In genomic region chr6:34792605-34793500, GRCh38 we compare ENCODE assay signal across 8 cellular contexts. TPM values are rescaled to one million over a fixed set of nuclear protein-coding genes. Genes with fewer than 3 reads are reported as not detected.
A peak's percentile ranks its signal among the peaks of the same experiment; 100 is the strongest.
DNase-seq lines count a peak whose midpoint lies in the region; ATAC-seq, FAIRE-seq and TF ChIP-seq lines count a peak whose summit lies in the region.

No MANE protein-coding gene starts in this region.

- POLR2A ChIA-PET in K562 (lab: Yijun Ruan, JAX): interaction anchor here (0.6 to 4.7 kb wide), 20 partner anchors 9 to 335 kb away, joined by 3 to 56 read pairs (median 4); partner anchors contain the start of gene SNRPC

- ATAC-seq in HG02943 (IDR thresholded peaks at IDR 0.05; ENCODE audit: low read depth, unreplicated experiment) (peak; percentile 7), K562 (peak; percentile 37)

- 3% methylated on average over 20 of the region's 20 CpGs for WGBS in K562 (ENCODE audit: insufficient coverage, low coverage, missing lambda C conversion rate)
- no CpG with 5 or more reads among the region's 20 CpGs for WGBS in iPS DF 6.9 (ENCODE audit: insufficient coverage, insufficient read length)
- WGBS in sigmoid colon, 2 donors: 9 to 10% methylated on average over 20 of the region's 20 CpGs

- H3K4me3 ChIP-seq in OCI-LY3 (ENCODE audit: low read length) (peak overlapping the region; percentile 98), K562 (peak overlapping the region; percentile 68), iPS DF 6.9 (ENCODE audit: low read length) (peak overlapping the region; percentile 86), sigmoid colon (peak overlapping the region; percentile 68 to 98 (median 79))

- DNase-seq in NCI-H2171 treated with DMSO at 0.1 percent for 48 hours (lab: John Stamatoyannopoulos, UW): peak; percentile 30
- no peak for DNase-seq in NCI-H2171 (lab: John Stamatoyannopoulos, UW)
- DNase-seq in K562 (ENCODE audit: extremely low read depth in 1 of 4, low spot score in 3 of 4): peak in 2 of 4 experiments; percentile 41 to 55
- DNase-seq in iPS DF 6.9 (ENCODE audit: low read depth, low spot score): no peak
- peak; percentile 67 for DNase-seq in sigmoid colon
- DNase-seq in NCI-H1694 treated with DMSO at 0.1 percent for 48 hours (lab: John Stamatoyannopoulos, UW): no peak

- 0 out of 2 replicates have a peak, but pooled peaks cover 4% of the 10 kb centered on the region for H4K20me1 ChIP-seq in OCI-LY3 (ENCODE audit: insufficient read depth, low read length)
- H4K20me1 ChIP-seq in K562 (replicated peaks; ENCODE audit: control insufficient read depth, insufficient read depth, low read length): no peaks in the 10 kb centered on the region

- TF ChIP-seq EP300 in K562 (IDR thresholded peaks at IDR 0.05; ENCODE audit: low read length): no peak
- TF ChIP-seq EP300 in sigmoid colon (IDR thresholded peaks at IDR 0.05): no peak

- BruUV-seq in K562 (replicated peaks; lab: Mats Ljungman, UMichigan): no TSS peak

- H3K79me2 ChIP-seq in OCI-LY3 (ENCODE audit: low read length) (peaks cover 29% of the 10 kb centered on the region), K562 (ENCODE audit: control insufficient read depth, insufficient read depth, low read length) (peaks cover 55% of the 10 kb centered on the region)

- H3K4me1 ChIP-seq in OCI-LY3 (ENCODE audit: low read length): peaks cover 12% of the 10 kb centered on the region
- peaks cover 12 to 14% of the 10 kb centered on the region in 2 experiments; a peak in 3 of 5 replicates for H3K4me1 ChIP-seq in K562 (replicated peaks in 1 of 2; ENCODE audit: control insufficient read depth in 2 of 2, insufficient read depth in 2 of 2, low read length in 2 of 2)
- no peaks in the 10 kb centered on the region; the same call in 1 of the 2 replicates for H3K4me1 ChIP-seq in iPS DF 6.9 (ENCODE audit: control insufficient read depth, insufficient read depth, low read length)
- peaks cover 0 to 20% (median 13%) of the 10 kb centered on the region in 4 donors for H3K4me1 ChIP-seq in sigmoid colon

- H3K9me1 ChIP-seq in K562 (ENCODE audit: control insufficient read depth, insufficient read depth, low read length): no peaks in the 10 kb centered on the region

- TF ChIP-seq RAD21 in K562 (CRISPR knock-in tag; conservative IDR thresholded peaks at IDR 0.05 in 1 of 2, IDR thresholded peaks at IDR 0.05 in 1 of 2): no peak

- H2AFZ ChIP-seq in OCI-LY3 (ENCODE audit: low read depth, low read length) (0 out of 2 replicates have a peak overlapping the region, but pooled peaks have one; percentile 33), K562 (ENCODE audit: low read depth, low read length) (peak overlapping the region; percentile 78)

- no peaks in the 10 kb centered on the region for H3K9me3 ChIP-seq in OCI-LY3 (ENCODE audit: insufficient read depth, low read length)
- no peaks in the 10 kb centered on the region; the same call in 1 of the 2 replicates for H3K9me3 ChIP-seq in K562 (replicated peaks; ENCODE audit: control insufficient read depth, insufficient read depth, low read depth, low read length)
- no peaks in the 10 kb centered on the region for H3K9me3 ChIP-seq in iPS DF 6.9 (ENCODE audit: control insufficient read depth, insufficient read depth, low read length)
- H3K9me3 ChIP-seq in sigmoid colon: no peaks in the 10 kb centered on the region

- TF ChIP-seq CTCF in OCI-LY3 (IDR thresholded peaks at IDR 0.05; ENCODE audit: low read depth, low read length) (no peak), K562 (IDR thresholded peaks at IDR 0.05 in 2 of 3, conservative IDR thresholded peaks at IDR 0.05 in 1 of 3; ENCODE audit: insufficient read depth in 2 of 3, low read depth in 1 of 3, low read length in 3 of 3) (no peak), sigmoid colon (IDR thresholded peaks at IDR 0.05) (no peak)

- H3K9ac ChIP-seq in OCI-LY3 (ENCODE audit: low read length): peak overlapping the region; percentile 81
- peak overlapping the region; percentile 96 to 98 for H3K9ac ChIP-seq in K562 (ENCODE audit: insufficient read depth in 1 of 2, low read depth in 2 of 2, low read length in 2 of 2)

- CTCF ChIA-PET in K562 (lab: Yijun Ruan, JAX; ENCODE audit: low intra/inter-chr PET ratio): interaction anchor here (0.7 kb wide), 1 partner anchor 128 kb away, joined by 4 read pairs; no protein-coding TSS in a partner anchor

- TF ChIP-seq POLR2A in K562 (conservative IDR thresholded peaks at IDR 0.05): no peak
- TF ChIP-seq POLR2A in sigmoid colon (IDR thresholded peaks at IDR 0.05): no peak

- peak overlapping the region; percentile 48 for H3K27ac ChIP-seq in OCI-LY3 (ENCODE audit: low read length)
- H3K27ac ChIP-seq in K562 (ENCODE audit: extremely low read depth, low read depth, low read length): peak overlapping the region; percentile 95
- no peak overlapping the region for H3K27ac ChIP-seq in iPS DF 6.9 (ENCODE audit: low read length)
- H3K27ac ChIP-seq in sigmoid colon: peak overlapping the region; percentile 91 to 95 (median 92)

- intact Hi-C loops in K562 (cut with micrococcal nuclease): loop anchor here (5.0 to 10.0 kb wide), 4 partner anchors 69 to 172 kb away; partner anchors contain the start of gene ILRUN
- intact Hi-C loops in sigmoid colon (cut with DNase I): loop anchor here (2.0 to 10.0 kb wide), 4 partner anchors 36 to 352 kb away; partner anchors contain the start of genes SNRPC and TCP11

- FAIRE-seq in K562 (lab: Jason Lieb, UNC): peak; percentile 61

- in situ Hi-C loops in K562 (cut with MboI): no loop called here

- no peaks in the 10 kb centered on the region for H3K27me3 ChIP-seq in OCI-LY3 (ENCODE audit: low read depth, low read length)
- H3K27me3 ChIP-seq in K562 (ENCODE audit: control insufficient read depth in 2 of 2, insufficient read depth in 2 of 2, low read length in 2 of 2): no peaks in the 10 kb centered on the region
- no peaks in the 10 kb centered on the region for H3K27me3 ChIP-seq in iPS DF 6.9 (ENCODE audit: control insufficient read depth, insufficient read depth, low read length)
- no peaks in the 10 kb centered on the region for H3K27me3 ChIP-seq in sigmoid colon

- no peaks in the 10 kb centered on the region for H3K36me3 ChIP-seq in OCI-LY3 (replicated peaks; ENCODE audit: low read depth, low read length)
- H3K36me3 ChIP-seq in K562 (ENCODE audit: control insufficient read depth, insufficient read depth, low read length): peaks cover 3% of the 10 kb centered on the region; the same call in 1 of the 3 replicates
- no peaks in the 10 kb centered on the region for H3K36me3 ChIP-seq in iPS DF 6.9 (ENCODE audit: control insufficient read depth, insufficient read depth, low read length)
- H3K36me3 ChIP-seq in sigmoid colon: no peaks in the 10 kb centered on the region

- H3K4me2 ChIP-seq in OCI-LY3 (ENCODE audit: low read length): peak overlapping the region; percentile 92
- peak overlapping the region; percentile 90 for H3K4me2 ChIP-seq in K562 (ENCODE audit: insufficient read depth, low read length)

RNA-seq across cellular contexts. Expression of gene BLTP3A, which starts 1.0 kb away (rescaled TPM):
- total RNA-seq in K562 (2011; cell fraction: chromatin; rRNA removed; ENCODE audit: low replicate concordance): 63.2 and 83.7 TPM in 2 replicates
- total RNA-seq in K562 (2011; cell fraction: nucleolus; rRNA removed): 35.0 and 36.8 TPM in 2 replicates
- total RNA-seq in K562 (2011; cell fraction: nucleoplasm; rRNA removed): 39.5 and 45.3 TPM in 2 replicates
- total RNA-seq in K562 (2014; rRNA removed) (14.8 and 16.7 TPM in 2 replicates), K562 (2014; rRNA removed; fragmentation: Illumina TruSeq; extraction: Trizol) (21.5 and 24.6 TPM in 2 replicates), K562 (2015; rRNA removed; fragmentation: Illumina TruSeq; extraction: Trizol) (13.3 and 14.0 TPM in 2 replicates), K562 (2021) (30.2 and 34.6 TPM in 2 replicates), sigmoid colon (10 to 100 TPM in 1 of 4 donors, 1 to 10 TPM in 3; 6.7 to 11.6 (median 7.2) TPM)
- polyA plus RNA-seq in K562 (2011; rRNA removed) (29.3 and 33.0 TPM in 2 replicates), K562 (2014; fragmentation: Illumina TruSeq; extraction: Trizol) (26.6 and 27.2 TPM in 2 replicates), K562 (2014; fragmentation: Nextera tagmentation; extraction: Ambion mirVana) (1 to 10 TPM; 7.5 to 7.7 TPM), K562 (2014; rRNA removed) (15.5 and 17.9 TPM in 2 replicates), sigmoid colon (1 to 10 TPM in 2 of 3 donors, under 1 TPM in 1; 0.60 to 5.3 (median 1.2) TPM)
- polyA plus RNA-seq in K562 (2011; cell fraction: cytosol; rRNA removed): 23.9 and 26.2 TPM in 2 replicates
- polyA plus RNA-seq in K562 (2011; cell fraction: nucleus; rRNA removed): 16.4 and 18.6 TPM in 2 replicates
- 12.0 and 23.2 TPM in 2 replicates for polyA plus RNA-seq in K562 (2012)
- 62.1 and 71.6 TPM in 2 replicates for polyA minus RNA-seq in K562 (2011; rRNA and poly(A)+ RNA removed)
- 38.1 and 38.5 TPM in 2 replicates for polyA minus RNA-seq in K562 (2011; cell fraction: cytosol; rRNA and poly(A)+ RNA removed)
- 14.1 and 23.9 TPM in 2 replicates for polyA minus RNA-seq in K562 (2011; cell fraction: nucleus; rRNA and poly(A)+ RNA removed)

RNA-seq across cellular contexts. Expression of gene SNRPC, which starts 35.5 kb away (rescaled TPM):
- total RNA-seq in K562 (2011; cell fraction: chromatin; rRNA removed; ENCODE audit: low replicate concordance): 34.0 and 37.5 TPM in 2 replicates
- total RNA-seq in K562 (2011; cell fraction: nucleolus; rRNA removed): 54.7 and 59.2 TPM in 2 replicates
- total RNA-seq in K562 (2011; cell fraction: nucleoplasm; rRNA removed): 62.7 and 69.1 TPM in 2 replicates
- total RNA-seq in K562 (2014; rRNA removed) (500 and 634 TPM in 2 replicates), K562 (2014; rRNA removed; fragmentation: Illumina TruSeq; extraction: Trizol) (430 and 439 TPM in 2 replicates), K562 (2015; rRNA removed; fragmentation: Illumina TruSeq; extraction: Trizol) (488 and 508 TPM in 2 replicates), K562 (2021) (415 and 433 TPM in 2 replicates), sigmoid colon (10 to 100 TPM; 48.2 to 69.3 (median 58.6) TPM)
- polyA plus RNA-seq in K562 (2011; rRNA removed) (495 and 598 TPM in 2 replicates), K562 (2014; fragmentation: Illumina TruSeq; extraction: Trizol) (868 and 905 TPM in 2 replicates), K562 (2014; fragmentation: Nextera tagmentation; extraction: Ambion mirVana) (100 to 1,000 TPM; 697 to 889 TPM), K562 (2014; rRNA removed) (808 and 854 TPM in 2 replicates), sigmoid colon (100 to 1,000 TPM; 111 to 146 (median 117) TPM)
- polyA plus RNA-seq in K562 (2011; cell fraction: cytosol; rRNA removed): 883 and 1,009 TPM in 2 replicates
- polyA plus RNA-seq in K562 (2011; cell fraction: nucleus; rRNA removed): 165 and 174 TPM in 2 replicates
- polyA plus RNA-seq in K562 (2012): 407 and 437 TPM in 2 replicates
- 218 and 228 TPM in 2 replicates for polyA minus RNA-seq in K562 (2011; rRNA and poly(A)+ RNA removed)
- polyA minus RNA-seq in K562 (2011; cell fraction: cytosol; rRNA and poly(A)+ RNA removed): 104 and 122 TPM in 2 replicates
- 21.0 and 35.1 TPM in 2 replicates for polyA minus RNA-seq in K562 (2011; cell fraction: nucleus; rRNA and poly(A)+ RNA removed)

Comparison
In these comparisons a context has a peak if more than half of its experiments do, and no peak if none do; other contexts are left out.
1. DNase-seq: peak in NCI-H2171 treated with DMSO at 0.1 percent for 48 hours (single experiment) and sigmoid colon (single experiment); none in NCI-H2171 (single experiment), iPS DF 6.9 (single experiment) and NCI-H1694 treated with DMSO at 0.1 percent for 48 hours (single experiment).
2. Peak in every context shown above with its lines, with median percentiles within 50 percentile points of each other: H3K4me3 ChIP-seq.